In genomic region chr18:52340466-52341378, GRCh38 we compare ENCODE assay signal across 12 cellular contexts. TPM values are rescaled to one million over a fixed set of nuclear protein-coding genes. Genes with fewer than 3 reads are reported as not detected.
DNase-seq lines count a peak whose midpoint lies in the region; TF ChIP-seq lines count a peak whose summit lies in the region.
"Had no signal": no experiment of that assay in that cellular context is flagged by ENCODE, and none has a peak within 500 bp of the region (broad histone marks: within the 10 kb centered on the region; RNA-seq: fewer than 3 reads in every experiment).

No MANE protein-coding gene starts in this region.

- CTCF ChIA-PET in PC-9 (lab: Charles Lee), result no interaction called here

- DNase-seq in H9 (no peak), PC-9 (no peak), hepatocyte (ENCODE audit: low spot score) (no peak), retina (peak; percentile 77), dedifferentiated amniotic fluid mesenchymal stem cell (ENCODE audit: extremely low spot score) (no peak), HAP-1 (ENCODE audit: low spot score in 2 of 2) (no peak), ACHN (no peak), HK-2 (ENCODE audit: unreplicated experiment) (no peak)
- DNase-seq: activated CD8-positive, alpha-beta memory T cell treated with anti-CD3 and anti-CD28 coated beads, Interleukin-2, amount 50 U/mL, for 48 hours; aorta had no signal

- H3K18ac ChIP-seq in H9 (ENCODE audit: insufficient read length, low read depth, low read length), result no peak overlapping the region

- POLR2A ChIA-PET in PC-9 (lab: Charles Lee; ENCODE audit: unreplicated experiment), result no interaction called here

- H3K27ac ChIP-seq in H9 (ENCODE audit: insufficient read length, low read depth, low read length) (no peak overlapping the region), PC-9 (no peak overlapping the region), hepatocyte (no peak overlapping the region)

- H2BK20ac ChIP-seq in H9 (ENCODE audit: low read depth, low read length, poor library complexity, severe bottlenecking), result no peak overlapping the region

- H3K79me1 ChIP-seq in H9 (ENCODE audit: insufficient read depth, low read depth, low read length, poor library complexity, severe bottlenecking), result no peaks in the 10 kb centered on the region

- H2BK12ac ChIP-seq in H9 (ENCODE audit: insufficient read length, low read depth, low read length), result no peak overlapping the region

- no peak overlapping the region for H3K9ac ChIP-seq in H9 (ENCODE audit: extremely low read depth, insufficient read length, low read length)

- no CpG with 5 or more reads among the region's 38 CpGs for WGBS in H9 (ENCODE audit: extremely low coverage, insufficient read length, low lambda C conversion rate)
- 5% methylated on average over 38 of the region's 38 CpGs for WGBS in hepatocyte (ENCODE audit: low lambda C conversion rate, missing lambda C conversion rate)

- H2BK5ac ChIP-seq in H9 (ENCODE audit: insufficient read length, low read length), result no peak overlapping the region

- H4K91ac ChIP-seq in H9 (ENCODE audit: insufficient read length, low read depth, low read length), result no peak overlapping the region

- TF ChIP-seq CTCF in H9 (conservative IDR thresholded peaks at IDR 0.05) (no peak), PC-9 (conservative IDR thresholded peaks at IDR 0.05) (no peak), hepatocyte (IDR thresholded peaks at IDR 0.05; ENCODE audit: poor library complexity) (no peak)

- H3K4me3 Mint-ChIP-seq in H9, result no peak overlapping the region
- H3K4me3 Mint-ChIP-seq: stimulated activated effector memory CD8-positive, alpha-beta T cell treated with anti-CD3 and anti-CD28 coated beads, Interleukin-12 subunit alpha, Interleukin-12 subunit beta, amount 100 ng/mL, for 72 hours had no signal

- no TSS peak for BruUV-seq in PC-9 (replicated peaks; lab: Mats Ljungman, UMichigan)

- intact Hi-C loops in PC-9 (cut with micrococcal nuclease; ENCODE audit: unreplicated experiment), result no loop called here

- H4K20me1 ChIP-seq in H9 (ENCODE audit: control insufficient read depth, insufficient read depth, insufficient read length) (no peaks in the 10 kb centered on the region), PC-9 (ENCODE audit: insufficient read depth) (no peaks in the 10 kb centered on the region), hepatocyte (ENCODE audit: insufficient read depth, poor library complexity, severe bottlenecking) (no peaks in the 10 kb centered on the region)

- peaks cover 26% of the 10 kb centered on the region for H3K27me3 ChIP-seq in H9 (ENCODE audit: insufficient read depth, low read length)
- peaks cover 3% of the 10 kb centered on the region; the same call in 1 of the 2 replicates for H3K27me3 ChIP-seq in PC-9 (ENCODE audit: insufficient read depth, low read depth)
- H3K27me3 ChIP-seq in hepatocyte, result peaks cover 77% of the 10 kb centered on the region
- H3K27me3 ChIP-seq in HAP-1 (ENCODE audit: low read depth), result no peaks in the 10 kb centered on the region

- no peaks in the 10 kb centered on the region for H3F3A ChIP-seq in PC-9 (ENCODE audit: insufficient read depth, low read depth)

- no peak overlapping the region for H3T11ph ChIP-seq in H9 (ENCODE audit: low read length)

- H3K4me3 ChIP-seq in PC-9, result no peak overlapping the region
- H3K4me3 ChIP-seq in hepatocyte, result peak overlapping the region; percentile 35
- H3K4me3 ChIP-seq in HAP-1, result no peak overlapping the region
- H3K4me3 ChIP-seq: mucosa of descending colon had no signal

- H3K79me2 ChIP-seq in H9 (ENCODE audit: insufficient read depth, low read length) (no peaks in the 10 kb centered on the region), PC-9 (ENCODE audit: low read depth) (no peaks in the 10 kb centered on the region), hepatocyte (no peaks in the 10 kb centered on the region)

- H3K36me3 Mint-ChIP-seq in H9 (ENCODE audit: insufficient read depth in 1 of 3, low read depth in 3 of 3), result peaks cover 0 to 2% (median 0%) of the 10 kb centered on the region in 3 experiments; a peak in 2 of 7 replicates
- H3K36me3 Mint-ChIP-seq: stimulated activated effector memory CD8-positive, alpha-beta T cell treated with anti-CD3 and anti-CD28 coated beads, Interleukin-12 subunit alpha, Interleukin-12 subunit beta, amount 100 ng/mL, for 72 hours had no signal

- in situ Hi-C loops in HAP-1 (cut with MboI; ENCODE audit: low sequenced_read_pairs) (no loop called here), ACHN (cut with HindIII; ENCODE audit: low pct_ligation_motif_present, low pct_unique_long_range_greater_than_20kb, low sequenced_read_pairs) (no loop called here)

- no peaks in the 10 kb centered on the region for H3K4me1 ChIP-seq in H9 (ENCODE audit: insufficient read depth, low read length)
- H3K4me1 ChIP-seq in PC-9 (replicated peaks; ENCODE audit: insufficient read depth), result no peaks in the 10 kb centered on the region
- H3K4me1 ChIP-seq in hepatocyte (ENCODE audit: insufficient read depth), result peaks cover 13% of the 10 kb centered on the region
- H3K4me1 ChIP-seq in HAP-1, result no peaks in the 10 kb centered on the region

- no peak overlapping the region for H3K27ac Mint-ChIP-seq in H9
- H3K27ac Mint-ChIP-seq: stimulated activated effector memory CD8-positive, alpha-beta T cell treated with anti-CD3 and anti-CD28 coated beads, Interleukin-12 subunit alpha, Interleukin-12 subunit beta, amount 100 ng/mL, for 72 hours had no signal

- no peaks in the 10 kb centered on the region for H3K27me3 Mint-ChIP-seq in H9 (ENCODE audit: low read depth)

- no peaks in the 10 kb centered on the region for H3K36me3 ChIP-seq in PC-9 (ENCODE audit: low read depth)
- H3K36me3 ChIP-seq in hepatocyte (replicated peaks; ENCODE audit: insufficient read depth, low read depth), result no peaks in the 10 kb centered on the region
- H3K36me3 ChIP-seq in HAP-1 (replicated peaks), result no peaks in the 10 kb centered on the region

- no peak overlapping the region for H4K8ac ChIP-seq in H9 (replicated peaks; ENCODE audit: insufficient read length, low read depth, low read length)

- H2BK120ac ChIP-seq in H9 (ENCODE audit: low read depth, low read length, poor library complexity, severe bottlenecking), result no peak overlapping the region

- peak overlapping the region; percentile 74 for H3K4me2 ChIP-seq in H9 (ENCODE audit: insufficient read depth, insufficient read length, low read length)
- H3K4me2 ChIP-seq in PC-9, result no peak overlapping the region
- peak overlapping the region; percentile 94 for H3K4me2 ChIP-seq in hepatocyte

- H3K23me2 ChIP-seq in H9 (ENCODE audit: insufficient read length, low read depth, low read length, poor library complexity, severe bottlenecking), result peaks cover 24% of the 10 kb centered on the region

- no peak overlapping the region for H3K56ac ChIP-seq in H9 (ENCODE audit: insufficient read length, low read depth, low read length)

- H2AFZ ChIP-seq in H9 (ENCODE audit: low read length) (no peak overlapping the region), PC-9 (0 out of 2 replicates have a peak overlapping the region, but pooled peaks have one; percentile 48), hepatocyte (peak overlapping the region; percentile 78)

- H3K23ac ChIP-seq in H9 (ENCODE audit: insufficient read length, low read depth, low read length), result no peak overlapping the region

- H4K5ac ChIP-seq in H9 (ENCODE audit: insufficient read length, low read depth, low read length), result no peak overlapping the region

- H3K4me1 Mint-ChIP-seq in H9, result peaks cover 27% of the 10 kb centered on the region in 2 experiments
- H3K4me1 Mint-ChIP-seq: stimulated activated effector memory CD8-positive, alpha-beta T cell treated with anti-CD3 and anti-CD28 coated beads, Interleukin-12 subunit alpha, Interleukin-12 subunit beta, amount 100 ng/mL, for 72 hours had no signal

- H3K9me3 ChIP-seq in H9 (ENCODE audit: control insufficient read depth, low read depth, low read length) (no peaks in the 10 kb centered on the region), PC-9 (ENCODE audit: insufficient read depth, low read depth) (no peaks in the 10 kb centered on the region; the same call in 1 of the 2 replicates), hepatocyte (ENCODE audit: low read depth) (no peaks in the 10 kb centered on the region), HAP-1 (no peaks in the 10 kb centered on the region; the same call in 1 of the 2 replicates)
- H3K9me3 ChIP-seq: mucosa of descending colon had no signal

- H2BK15ac ChIP-seq in H9 (ENCODE audit: low read depth, low read length), result no peak overlapping the region

- no peak overlapping the region for H3K14ac ChIP-seq in H9 (ENCODE audit: insufficient read depth, low read length)

- no peak overlapping the region for H3K4ac ChIP-seq in H9 (ENCODE audit: low read depth, low read length)

- peaks cover 2% of the 10 kb centered on the region in 2 experiments; a peak in 4 of 5 replicates for H3K9me3 Mint-ChIP-seq in H9

- no peaks in the 10 kb centered on the region; the same call in 1 of the 2 replicates for H3K9me2 ChIP-seq in PC-9 (ENCODE audit: insufficient read depth)
- H3K9me2 ChIP-seq in hepatocyte (replicated peaks; ENCODE audit: insufficient read depth), result no peaks in the 10 kb centered on the region

- H2AK5ac ChIP-seq in H9 (ENCODE audit: insufficient read length, low read length), result no peak overlapping the region

RNA-seq across cellular contexts. Expression of gene DCC, which starts 0.7 kb away (rescaled TPM):
- total RNA-seq in H9 (2021) (0.35 TPM in 2 replicates), PC-9 (2021) (not detected in 2 replicates), hepatocyte (1.8 and 3.5 TPM in 2 replicates)
- 0.52 and 1.0 TPM in 2 replicates for polyA plus RNA-seq in hepatocyte
- polyA plus RNA-seq: aorta had no signal
